Comparison of ENCODE assay signal across 9 cellular contexts in the genomic region with DNA sequence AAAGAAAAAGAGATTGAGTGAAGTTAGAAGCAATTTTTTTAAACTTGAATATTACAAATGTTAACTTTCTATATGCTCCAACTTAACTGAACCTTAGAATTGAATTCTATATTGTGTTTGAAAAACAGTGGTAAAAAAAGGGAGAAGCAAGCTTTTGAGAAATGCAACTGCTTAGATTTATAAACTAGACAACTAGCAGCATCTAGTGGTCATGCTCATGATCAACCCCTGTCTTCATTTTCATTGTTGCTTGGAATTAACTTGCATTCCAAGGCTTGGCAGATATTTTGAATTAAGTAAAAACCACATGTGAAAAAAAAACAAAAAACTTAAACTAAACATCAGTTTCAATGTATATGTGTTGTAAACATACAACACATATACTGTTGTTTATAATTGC.
DNase-seq lines count a peak whose midpoint lies in the region; TF ChIP-seq lines count a peak whose summit lies in the region.
"Had no signal": no experiment of that assay in that cellular context is flagged by ENCODE, and none has a peak within 500 bp of the region (broad histone marks: within the 10 kb centered on the region; RNA-seq: fewer than 3 reads in every experiment).

No MANE protein-coding gene starts in this region.

- H3K27ac Mint-ChIP-seq in activated T-helper 2 cell treated with anti-CD3 and anti-CD28 coated beads, Interferon-gamma antibody, Interleukin-2, Interleukin-4, amounts not matched to agents 10 μg/mL and 5 μg/mL and 100 μg/mL, durations not matched to agents 14 hours and 24 hours and 36 hours = no peak overlapping the region
- no peak overlapping the region for H3K27ac Mint-ChIP-seq in activated naive CD8-positive, alpha-beta T cell treated with anti-CD3 and anti-CD28 coated beads for 36 hours

- H4K20me1 ChIP-seq in GM23248 (ENCODE audit: insufficient read depth) = no peaks in the 10 kb centered on the region

- H3F3A ChIP-seq in GM23248 (ENCODE audit: insufficient read depth) = no peaks in the 10 kb centered on the region

- peak; percentile 40 for DNase-seq in ACHN
- DNase-seq in GM23248 = peak; percentile 53
- peak; percentile 41 for DNase-seq in SK-MEL-5 (ENCODE audit: low read depth, low spot score)
- DNase-seq in hepatic stellate cell (ENCODE audit: low spot score) = peak; percentile 3
- no peak for DNase-seq in tibial artery
- DNase-seq in T-helper 1 cell = no peak
- no peak for DNase-seq in activated T-helper 2 cell treated with anti-CD3 and anti-CD28 coated beads, Interferon-gamma antibody, Interleukin-2, Interleukin-4, amounts not matched to agents 10 μg/mL and 5 μg/mL and 100 μg/mL, durations not matched to agents 14 hours and 24 hours and 36 hours (ENCODE audit: low spot score)
- no peak for DNase-seq in activated naive CD8-positive, alpha-beta T cell treated with anti-CD3 and anti-CD28 coated beads for 36 hours
- DNase-seq: stimulated activated CD8-positive, alpha-beta memory T cell treated with anti-CD3 and anti-CD28 coated beads, Interleukin-4, amount 100 ng/mL, for 48 hours had no signal

- no peak overlapping the region for H2AFZ ChIP-seq in GM23248

- H3K4me3 ChIP-seq in GM23248 (no peak overlapping the region), tibial artery (no peak overlapping the region)

- H3K27ac ChIP-seq in GM23248 (no peak overlapping the region), tibial artery (no peak overlapping the region)

- intact Hi-C loops in tibial artery (cut with DNase I; ENCODE audit: low total_unique reads) = no loop called here
- intact Hi-C loops in activated T-helper 2 cell treated with anti-CD3 and anti-CD28 coated beads, Interferon-gamma antibody, Interleukin-2, Interleukin-4, amounts not matched to agents 10 μg/mL and 5 μg/mL and 100 μg/mL, durations not matched to agents 14 hours and 24 hours and 36 hours (cut with micrococcal nuclease) = no loop called here

- no peak overlapping the region for H3K9ac ChIP-seq in GM23248

- TF ChIP-seq CTCF in tibial artery (IDR thresholded peaks at IDR 0.05) = no peak

- H3K9me3 Mint-ChIP-seq in activated T-helper 2 cell treated with anti-CD3 and anti-CD28 coated beads, Interferon-gamma antibody, Interleukin-2, Interleukin-4, amounts not matched to agents 10 μg/mL and 5 μg/mL and 100 μg/mL, durations not matched to agents 14 hours and 24 hours and 36 hours = peaks cover 13% of the 10 kb centered on the region
- H3K9me3 Mint-ChIP-seq in activated naive CD8-positive, alpha-beta T cell treated with anti-CD3 and anti-CD28 coated beads for 36 hours = peaks cover 27% of the 10 kb centered on the region

- H3K4me1 ChIP-seq in GM23248 (ENCODE audit: insufficient read depth) (no peaks in the 10 kb centered on the region), tibial artery (no peaks in the 10 kb centered on the region)

- H3K36me3 Mint-ChIP-seq in activated T-helper 2 cell treated with anti-CD3 and anti-CD28 coated beads, Interferon-gamma antibody, Interleukin-2, Interleukin-4, amounts not matched to agents 10 μg/mL and 5 μg/mL and 100 μg/mL, durations not matched to agents 14 hours and 24 hours and 36 hours (ENCODE audit: low read depth) = peaks cover 7% of the 10 kb centered on the region
- H3K36me3 Mint-ChIP-seq in activated naive CD8-positive, alpha-beta T cell treated with anti-CD3 and anti-CD28 coated beads for 36 hours = peaks cover 55% of the 10 kb centered on the region

- no peak overlapping the region for H3K4me3 Mint-ChIP-seq in activated T-helper 2 cell treated with anti-CD3 and anti-CD28 coated beads, Interferon-gamma antibody, Interleukin-2, Interleukin-4, amounts not matched to agents 10 μg/mL and 5 μg/mL and 100 μg/mL, durations not matched to agents 14 hours and 24 hours and 36 hours (ENCODE audit: low read depth)
- H3K4me3 Mint-ChIP-seq in activated naive CD8-positive, alpha-beta T cell treated with anti-CD3 and anti-CD28 coated beads for 36 hours = no peak overlapping the region

- H3K27me3 Mint-ChIP-seq in activated T-helper 2 cell treated with anti-CD3 and anti-CD28 coated beads, Interferon-gamma antibody, Interleukin-2, Interleukin-4, amounts not matched to agents 10 μg/mL and 5 μg/mL and 100 μg/mL, durations not matched to agents 14 hours and 24 hours and 36 hours (ENCODE audit: low read depth) = no peaks in the 10 kb centered on the region
- H3K27me3 Mint-ChIP-seq in activated naive CD8-positive, alpha-beta T cell treated with anti-CD3 and anti-CD28 coated beads for 36 hours = no peaks in the 10 kb centered on the region

- no peaks in the 10 kb centered on the region for H3K4me1 Mint-ChIP-seq in activated T-helper 2 cell treated with anti-CD3 and anti-CD28 coated beads, Interferon-gamma antibody, Interleukin-2, Interleukin-4, amounts not matched to agents 10 μg/mL and 5 μg/mL and 100 μg/mL, durations not matched to agents 14 hours and 24 hours and 36 hours (ENCODE audit: low read depth)
- H3K4me1 Mint-ChIP-seq in activated naive CD8-positive, alpha-beta T cell treated with anti-CD3 and anti-CD28 coated beads for 36 hours = no peaks in the 10 kb centered on the region

- H3K4me2 ChIP-seq in GM23248 (ENCODE audit: unreplicated experiment) = no peak overlapping the region

- H3K36me3 ChIP-seq in GM23248 (ENCODE audit: low read depth) = no peaks in the 10 kb centered on the region
- H3K36me3 ChIP-seq in tibial artery = no peaks in the 10 kb centered on the region

- no peaks in the 10 kb centered on the region for H3K27me3 ChIP-seq in GM23248 (replicated peaks; ENCODE audit: insufficient read depth)
- no peaks in the 10 kb centered on the region for H3K27me3 ChIP-seq in tibial artery

- no peaks in the 10 kb centered on the region for H3K9me2 ChIP-seq in GM23248 (ENCODE audit: insufficient read depth)

- H3K79me2 ChIP-seq in GM23248 (ENCODE audit: insufficient read depth) = no peaks in the 10 kb centered on the region

- H3K9me3 ChIP-seq in GM23248 (ENCODE audit: low read depth) = no peaks in the 10 kb centered on the region
- H3K9me3 ChIP-seq in tibial artery = peaks cover 0 to 4% (median 0%) of the 10 kb centered on the region in 3 donors

- in situ Hi-C loops in ACHN (cut with HindIII; ENCODE audit: low pct_ligation_motif_present, low pct_unique_long_range_greater_than_20kb, low sequenced_read_pairs) = no loop called here
- in situ Hi-C loops in GM23248 (cut with MboI) = no loop called here
- in situ Hi-C loops in SK-MEL-5 (cut with HindIII; ENCODE audit: low pct_unique_long_range_greater_than_20kb, low sequenced_read_pairs) = no loop called here

Comparison
In these comparisons a context has a peak if more than half of its experiments do, and no peak if none do; other contexts are left out.
1. DNase-seq: peak in ACHN (single experiment), GM23248 (single experiment), SK-MEL-5 (single experiment) and hepatic stellate cell (single experiment); none in tibial artery (0 of 2), T-helper 1 cell (0 of 5), activated T-helper 2 cell treated with anti-CD3 and anti-CD28 coated beads, Interferon-gamma antibody, Interleukin-2, Interleukin-4, amounts not matched to agents 10 μg/mL and 5 μg/mL and 100 μg/mL, durations not matched to agents 14 hours and 24 hours and 36 hours (single experiment) and activated naive CD8-positive, alpha-beta T cell treated with anti-CD3 and anti-CD28 coated beads for 36 hours (single experiment).